Comparison of ENCODE assay signal across 15 cellular contexts in the genomic region with DNA sequence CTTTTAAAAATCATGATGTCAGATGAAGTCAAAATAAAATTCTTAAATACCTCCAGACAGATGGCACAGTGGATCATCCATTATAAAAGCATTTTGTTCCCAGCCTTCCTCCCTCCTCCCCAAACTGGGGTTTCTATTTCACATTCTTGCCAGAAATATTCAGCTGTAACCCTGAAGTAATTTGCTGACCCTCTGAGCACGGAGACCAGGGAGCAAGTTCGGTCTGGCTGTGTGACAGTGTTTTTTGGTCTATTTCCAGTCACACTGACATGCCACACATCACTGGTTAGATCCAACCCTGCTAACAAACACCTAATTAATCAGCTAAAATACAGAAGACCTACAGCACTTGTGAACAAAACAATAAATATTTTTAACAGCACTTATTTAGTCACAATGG.
DNase-seq lines count a peak whose midpoint lies in the region; ATAC-seq and TF ChIP-seq lines count a peak whose summit lies in the region.
"Had no signal": no experiment of that assay in that cellular context is flagged by ENCODE, and none has a peak within 500 bp of the region (broad histone marks: within the 10 kb centered on the region; RNA-seq: fewer than 3 reads in every experiment).

No MANE protein-coding gene starts in this region.

- H3K27me3 ChIP-seq in left lung = no peaks in the 10 kb centered on the region
- H3K27me3 ChIP-seq in stomach smooth muscle (ENCODE audit: control insufficient read depth in 1 of 2, insufficient read depth in 2 of 2, low read length in 2 of 2) = no peaks in the 10 kb centered on the region
- H3K27me3 ChIP-seq: BE2C had no signal

- in situ Hi-C loops in G401 (cut with HindIII; ENCODE audit: low sequenced_read_pairs) = no loop called here

- intact Hi-C loops in left lung (cut with DNase I) = no loop called here

- ATAC-seq in left lung = peak; percentile 31

- H3K36me3 ChIP-seq in left lung (peaks cover 0 to 28% of the 10 kb centered on the region in 2 donors), stomach smooth muscle (ENCODE audit: control insufficient read depth in 2 of 2, insufficient read depth in 2 of 2, low read length in 2 of 2) (peaks cover 19 to 21% of the 10 kb centered on the region in 2 donors)
- H3K36me3 ChIP-seq: BE2C had no signal

- H3K27ac ChIP-seq in caudate nucleus (ENCODE audit: low read depth, low read length) (peak overlapping the region; percentile 72), left lung (no peak overlapping the region), stomach smooth muscle (ENCODE audit: low read length) (peak overlapping the region; percentile 64)

- H3K4me1 ChIP-seq in left lung (peaks cover 4 to 9% of the 10 kb centered on the region in 2 donors), stomach smooth muscle (ENCODE audit: control insufficient read depth, insufficient read depth, low read length) (peaks cover 51% of the 10 kb centered on the region)
- H3K4me1 ChIP-seq: BE2C had no signal

- TF ChIP-seq CTCF in left lung (IDR thresholded peaks at IDR 0.05) = no peak

- H3K4me3 ChIP-seq in left lung (no peak overlapping the region), stomach smooth muscle (ENCODE audit: low read length in 2 of 2) (peak overlapping the region in 1 of 2 donors; percentile 35)

- H3K9me3 ChIP-seq in left lung = no peaks in the 10 kb centered on the region
- no peaks in the 10 kb centered on the region for H3K9me3 ChIP-seq in stomach smooth muscle (ENCODE audit: control insufficient read depth in 2 of 2, low read length in 2 of 2)
- H3K9me3 ChIP-seq: BE2C had no signal

- DNase-seq in G401 (ENCODE audit: low spot score) (peak; percentile 86), caudate nucleus (lab: John Stamatoyannopoulos, UW) (peak in 6 of 61 donors; percentile 8 to 71 (median 18)), left lung (no peak), Kasumi-1 (lab: John Stamatoyannopoulos, UW) (no peak), NCI-H2171 (lab: John Stamatoyannopoulos, UW) (no peak), T-helper 1 cell (no peak), hepatic stellate cell (ENCODE audit: low spot score) (no peak)
- DNase-seq: activated naive CD8-positive, alpha-beta T cell treated with anti-CD3 and anti-CD28 coated beads, Interleukin-2, amount 10 ng/mL, durations not matched to agents 7 days and 5 days; BE2C; endodermal cell; GF-D8; NCI-H1694; stimulated activated naive CD4-positive, alpha-beta T cell; T-helper 2 cell had no signal

- peak overlapping the region in 1 of 2 donors; percentile 20 for H3K9ac ChIP-seq in stomach smooth muscle (ENCODE audit: low read length in 2 of 2)

Comparison
In these comparisons a context has a peak if more than half of its experiments do, and no peak if none do; other contexts are left out.
1. H3K27ac ChIP-seq: peak in caudate nucleus (single experiment) and stomach smooth muscle (single experiment); none in left lung (0 of 2).